ENCODE assay signal across 28 cellular contexts in genomic region chr1:99992044-99992722, GRCh38.
"Had no signal": no experiment of that assay in that cellular context is flagged by ENCODE, and none has a peak within 500 bp of the region (broad histone marks: within the 10 kb centered on the region; RNA-seq: fewer than 3 reads in every experiment).

No MANE protein-coding gene starts in this region.

- H3K4me3 Mint-ChIP-seq: activated CD4-positive, alpha-beta memory T cell treated with anti-CD3 and anti-CD28 coated beads, Interleukin-2, amount 10 ng/mL, durations not matched to agents 7 days and 5 days; activated CD8-positive, alpha-beta memory T cell treated with anti-CD3 and anti-CD28 coated beads, Interleukin-2, amount 10 ng/mL, durations not matched to agents 7 days and 5 days; activated naive CD4-positive, alpha-beta T cell treated with anti-CD3 and anti-CD28 coated beads for 36 hours; activated naive CD8-positive, alpha-beta T cell treated with anti-CD3 and anti-CD28 coated beads, Interleukin-2, amount 50 U/mL, for 24 hours; central memory CD8-positive, alpha-beta T cell; mesothelial cell of epicardium; nephron progenitor cell had no signal

- H3K4me3 ChIP-seq: lung, sigmoid colon, transverse colon, vagina had no signal

- H3K27ac Mint-ChIP-seq: activated CD4-positive, alpha-beta memory T cell treated with anti-CD3 and anti-CD28 coated beads, Interleukin-2, amount 10 ng/mL, durations not matched to agents 7 days and 5 days; activated CD8-positive, alpha-beta memory T cell treated with anti-CD3 and anti-CD28 coated beads, Interleukin-2, amount 10 ng/mL, durations not matched to agents 7 days and 5 days; activated naive CD4-positive, alpha-beta T cell treated with anti-CD3 and anti-CD28 coated beads for 36 hours; activated naive CD8-positive, alpha-beta T cell treated with anti-CD3 and anti-CD28 coated beads, Interleukin-2, amount 50 U/mL, for 24 hours; activated T-helper 2 cell treated with anti-CD3 and anti-CD28 coated beads, Interferon-gamma antibody, Interleukin-2, Interleukin-4, amounts not matched to agents 10 μg/mL and 5 μg/mL and 100 μg/mL, durations not matched to agents 14 hours and 24 hours and 36 hours; mesothelial cell of epicardium; nephron progenitor cell had no signal

- H3K36me3 ChIP-seq: brain microvascular endothelial cell had no signal

- H3K27me3 Mint-ChIP-seq: activated CD4-positive, alpha-beta memory T cell treated with anti-CD3 and anti-CD28 coated beads, Interleukin-2, amount 10 ng/mL, durations not matched to agents 7 days and 5 days; activated CD8-positive, alpha-beta memory T cell treated with anti-CD3 and anti-CD28 coated beads, Interleukin-2, amount 10 ng/mL, durations not matched to agents 7 days and 5 days; activated naive CD8-positive, alpha-beta T cell treated with anti-CD3 and anti-CD28 coated beads, Interleukin-2, amount 50 U/mL, for 24 hours; central memory CD8-positive, alpha-beta T cell had no signal

- H3K4me1 ChIP-seq: vagina had no signal

- DNase-seq: activated CD4-positive, alpha-beta memory T cell treated with anti-CD3 and anti-CD28 coated beads, Interleukin-2, amount 10 ng/mL, durations not matched to agents 7 days and 5 days; activated CD4-positive, alpha-beta T cell treated with anti-CD3 and anti-CD28 coated beads for 48 hours; activated CD4-positive, CD25-positive, alpha-beta regulatory T cell; activated CD8-positive, alpha-beta memory T cell treated with anti-CD3 and anti-CD28 coated beads, Interleukin-2, amount 10 ng/mL, durations not matched to agents 7 days and 5 days; activated naive CD4-positive, alpha-beta T cell treated with anti-CD3 and anti-CD28 coated beads for 36 hours; activated naive CD8-positive, alpha-beta T cell treated with anti-CD3 and anti-CD28 coated beads, Interleukin-2, amount 50 U/mL, for 24 hours; aorta; brain microvascular endothelial cell; cortex of kidney; foreskin melanocyte; glutamatergic neuron; hypothalamus; nephron progenitor cell; nucleus accumbens; posterior cingulate gyrus; sigmoid colon; stimulated activated CD8-positive, alpha-beta memory T cell treated with anti-CD3 and anti-CD28 coated beads, Interleukin-4, amount 100 ng/mL, for 48 hours; stimulated activated naive CD4-positive, alpha-beta T cell treated with Interleukin-2 at 50 U/mL for 16 hours; substantia nigra; T1000; transverse colon had no signal

- H3K27ac ChIP-seq: brain microvascular endothelial cell, sigmoid colon, transverse colon, vagina had no signal

- H3K4me1 Mint-ChIP-seq: activated CD8-positive, alpha-beta memory T cell treated with anti-CD3 and anti-CD28 coated beads, Interleukin-2, amount 10 ng/mL, durations not matched to agents 7 days and 5 days; mesothelial cell of epicardium; nephron progenitor cell had no signal

- FAIRE-seq: keratinocyte had no signal

- H3K9me3 Mint-ChIP-seq: central memory CD8-positive, alpha-beta T cell had no signal

- ATAC-seq: activated CD8-positive, alpha-beta memory T cell treated with anti-CD3 and anti-CD28 coated beads, Interleukin-2, amount 10 ng/mL, durations not matched to agents 7 days and 5 days; activated naive CD8-positive, alpha-beta T cell treated with anti-CD3 and anti-CD28 coated beads, Interleukin-2, amount 50 U/mL, for 24 hours; left lobe of liver had no signal

- H3K9me3 ChIP-seq: vagina had no signal

- H3K27me3 ChIP-seq: brain microvascular endothelial cell, sigmoid colon, transverse colon, vagina had no signal
